In genomic region chr3:127775398-127776109, GRCh38 we compare ENCODE assay signal across 7 cellular contexts. TPM values are rescaled to one million over a fixed set of nuclear protein-coding genes. Genes with fewer than 3 reads are reported as not detected.
A peak's percentile ranks its signal among the peaks of the same experiment; 100 is the strongest.
DNase-seq lines count a peak whose midpoint lies in the region; ATAC-seq and TF ChIP-seq lines count a peak whose summit lies in the region.

No MANE protein-coding gene starts in this region.

- H3K4me3 Mint-ChIP-seq in CD8-positive, alpha-beta T cell, result no peak overlapping the region

- no peak overlapping the region for H3K27ac Mint-ChIP-seq in CD8-positive, alpha-beta T cell

- POLR2A ChIA-PET in HEK293 (lab: Yijun Ruan, JAX), result no interaction called here
- POLR2A ChIA-PET in CD8-positive, alpha-beta T cell (lab: Charles Lee), result no interaction called here

- H3K9me3 Mint-ChIP-seq in CD8-positive, alpha-beta T cell, result peaks cover 3% of the 10 kb centered on the region

- no peaks in the 10 kb centered on the region for H3K27me3 Mint-ChIP-seq in CD8-positive, alpha-beta T cell (ENCODE audit: low read depth)

- no peaks in the 10 kb centered on the region for H3K36me3 Mint-ChIP-seq in CD8-positive, alpha-beta T cell

- no peak overlapping the region for H3K27ac ChIP-seq in HEK293 (ENCODE audit: extremely low read depth, low read depth, low read length)
- H3K27ac ChIP-seq in OCI-LY3 (ENCODE audit: low read length), result peak overlapping the region; percentile 99
- no peak overlapping the region for H3K27ac ChIP-seq in CD8-positive, alpha-beta T cell (ENCODE audit: low read depth, low read length)

- intact Hi-C loops in CD8-positive, alpha-beta T cell (cut with DNase I, micrococcal nuclease), result no loop called here

- peaks cover 2% of the 10 kb centered on the region for H3K4me1 Mint-ChIP-seq in CD8-positive, alpha-beta T cell (ENCODE audit: low read depth)

- DNase-seq in fibroblast of the aortic adventitia (ENCODE audit: low read depth) (peak; percentile 64), skeletal muscle cell (ENCODE audit: low read depth) (peak; percentile 76), activated gamma-delta T cell treated with Interleukin-2 at 50 U/mL for 16 hours (no peak)
- no peak for DNase-seq in CD8-positive, alpha-beta T cell

- H3K4me2 ChIP-seq in OCI-LY3 (ENCODE audit: low read length), result peak overlapping the region; percentile 63

- H3K36me3 ChIP-seq in HEK293 (ENCODE audit: control insufficient read depth in 2 of 2, insufficient read depth in 1 of 2, low read length in 2 of 2) (no peaks in the 10 kb centered on the region), OCI-LY3 (replicated peaks; ENCODE audit: low read depth, low read length) (peaks cover 46% of the 10 kb centered on the region)
- H3K36me3 ChIP-seq in CD8-positive, alpha-beta T cell (ENCODE audit: insufficient read depth, low read length), result no peaks in the 10 kb centered on the region

- H3K4me3 ChIP-seq in HEK293 (ENCODE audit: low read depth, low read length) (no peak overlapping the region), OCI-LY3 (ENCODE audit: low read length) (peak overlapping the region; percentile 32), fibroblast of the aortic adventitia (ENCODE audit: low read depth, low read length) (no peak overlapping the region), skeletal muscle cell (ENCODE audit: low read depth, low read length) (no peak overlapping the region)
- H3K4me3 ChIP-seq in CD8-positive, alpha-beta T cell (ENCODE audit: low read depth, low read length), result no peak overlapping the region

- H3K9ac ChIP-seq in OCI-LY3 (ENCODE audit: low read length), result peak overlapping the region; percentile 78

- CTCF ChIA-PET in HEK293 (lab: Yijun Ruan, JAX), result no interaction called here
- CTCF ChIA-PET in CD8-positive, alpha-beta T cell (lab: Charles Lee), result no interaction called here

- ATAC-seq in HG03095 (IDR thresholded peaks at IDR 0.05; ENCODE audit: unreplicated experiment), result no peak
- no peak for ATAC-seq in CD8-positive, alpha-beta T cell

- no peaks in the 10 kb centered on the region for H3K27me3 ChIP-seq in OCI-LY3 (ENCODE audit: low read depth, low read length)
- no peaks in the 10 kb centered on the region for H3K27me3 ChIP-seq in CD8-positive, alpha-beta T cell (ENCODE audit: insufficient read depth, low read length)

- H3K9me3 ChIP-seq in HEK293 (ENCODE audit: control insufficient read depth, insufficient read depth, low read depth, low read length), result no peaks in the 10 kb centered on the region
- peaks cover 12% of the 10 kb centered on the region for H3K9me3 ChIP-seq in OCI-LY3 (ENCODE audit: insufficient read depth, low read length)
- H3K9me3 ChIP-seq in CD8-positive, alpha-beta T cell (ENCODE audit: low read length), result no peaks in the 10 kb centered on the region

- H3K79me2 ChIP-seq in OCI-LY3 (ENCODE audit: low read length), result peaks cover 87% of the 10 kb centered on the region

- no peaks in the 10 kb centered on the region for H3K4me1 ChIP-seq in HEK293 (ENCODE audit: control insufficient read depth, insufficient read depth, low read length)
- peaks cover 93% of the 10 kb centered on the region for H3K4me1 ChIP-seq in OCI-LY3 (ENCODE audit: low read length)
- no peaks in the 10 kb centered on the region for H3K4me1 ChIP-seq in CD8-positive, alpha-beta T cell (ENCODE audit: insufficient read depth, low read length)

- no peak overlapping the region for H2AFZ ChIP-seq in OCI-LY3 (ENCODE audit: low read depth, low read length)

- no peaks in the 10 kb centered on the region for H4K20me1 ChIP-seq in OCI-LY3 (ENCODE audit: insufficient read depth, low read length)

- TF ChIP-seq CTCF in HEK293 (tag by site-specific recombination; IDR thresholded peaks at IDR 0.05) (no peak), OCI-LY3 (IDR thresholded peaks at IDR 0.05; ENCODE audit: low read depth, low read length) (no peak), fibroblast of the aortic adventitia (IDR thresholded peaks at IDR 0.05; ENCODE audit: insufficient read depth, low read length) (no peak)
- no peak for TF ChIP-seq CTCF in CD8-positive, alpha-beta T cell (IDR thresholded peaks at IDR 0.05)

TF ChIP-seq in HEK293, 187 proteins besides CTCF, POLR2A, EP300 and RAD21:
- no peak for TF ChIP-seq ZNF280D (tag by site-specific recombination; IDR thresholded peaks at IDR 0.05)
- TF ChIP-seq ZIC2 (tag by site-specific recombination; IDR thresholded peaks at IDR 0.05), result peak; percentile 77

RNA-seq across cellular contexts. Expression of gene MGLL, which starts 46.8 kb away (rescaled TPM):
- 8.3 and 25.8 TPM in 2 replicates for total RNA-seq in fibroblast of the aortic adventitia (ENCODE audit: low replicate concordance)
- total RNA-seq in CD8-positive, alpha-beta T cell, result 1 to 10 TPM in 1 of 2 experiments, under 1 TPM in 1; 0.33 to 1.1 TPM

Comparison
In these comparisons a context has a peak if more than half of its experiments do, and no peak if none do; other contexts are left out.
1. DNase-seq: peak in fibroblast of the aortic adventitia (single experiment) and skeletal muscle cell (single experiment); none in CD8-positive, alpha-beta T cell (0 of 7) and activated gamma-delta T cell treated with Interleukin-2 at 50 U/mL for 16 hours (single experiment).